1 cellular context compared by ENCODE assay signal in the genomic region with DNA sequence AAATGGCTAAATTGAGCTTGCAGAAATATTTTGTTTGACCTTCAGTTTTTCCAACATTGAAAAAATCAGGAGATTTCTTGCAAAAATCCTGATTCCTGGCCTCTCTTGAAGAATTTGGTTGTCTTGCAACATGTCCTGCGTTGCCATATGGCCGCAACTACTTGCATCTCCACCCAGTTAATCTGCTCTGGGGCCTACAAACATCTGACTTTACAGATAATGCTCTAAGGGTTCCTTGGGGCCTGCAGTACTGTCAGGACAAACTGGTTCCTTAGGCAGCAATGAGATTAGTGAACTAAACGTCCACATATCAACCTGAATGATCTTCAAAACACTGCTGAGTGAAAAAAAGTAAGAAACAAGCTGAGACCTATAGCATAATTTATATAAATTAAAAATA.
TF ChIP-seq lines count a peak whose summit lies in the region.

No MANE protein-coding gene starts in this region.

TF ChIP-seq in K562, 482 proteins besides CTCF, POLR2A, EP300 and RAD21 (continued from another document and continues in another):
- TF ChIP-seq ZNF121 (CRISPR knock-in tag; conservative IDR thresholded peaks at IDR 0.05) (no peak), ZZZ3 (IDR thresholded peaks at IDR 0.05) (no peak), ZC3H11A (IDR thresholded peaks at IDR 0.05; ENCODE audit: low read depth, low read length) (no peak), NFIX (CRISPR knock-in tag; IDR thresholded peaks at IDR 0.05; ENCODE audit: low read depth) (no peak), POU5F1 (IDR thresholded peaks at IDR 0.05; ENCODE audit: borderline replicate concordance, low read depth, low read length, partially characterized antibody) (no peak), ZNF668 (CRISPR knock-in tag; IDR thresholded peaks at IDR 0.05) (no peak), KAT2B (IDR thresholded peaks at IDR 0.05; ENCODE audit: low read depth, low read length) (no peak), ZNF146 (CRISPR knock-in tag; IDR thresholded peaks at IDR 0.05; ENCODE audit: unreplicated experiment) (no peak), ZBTB17 (CRISPR knock-in tag; IDR thresholded peaks at IDR 0.05) (no peak), SREBF2 (CRISPR knock-in tag; IDR thresholded peaks at IDR 0.05) (no peak), WHSC1 (IDR thresholded peaks at IDR 0.05; ENCODE audit: low read length) (no peak), ZNF184 (CRISPR knock-in tag; IDR thresholded peaks at IDR 0.05) (no peak), CTBP1 (IDR thresholded peaks at IDR 0.05; ENCODE audit: borderline replicate concordance) (peak; percentile 45; the same call in 1 of the 2 replicates), SMARCA4 (IDR thresholded peaks at IDR 0.05) (peak; percentile 95), EWSR1 (IDR thresholded peaks at IDR 0.05; ENCODE audit: borderline replicate concordance, low read depth, partially characterized antibody) (no peak), ZNF584 (CRISPR knock-in tag; IDR thresholded peaks at IDR 0.05; ENCODE audit: low read depth) (peak; percentile 63; the same call in 1 of the 2 replicates), HDAC1 (IDR thresholded peaks at IDR 0.05) (peak in 1 of 2 experiments; percentile 67; a peak in 3 of 4 replicates), CREBBP (IDR thresholded peaks at IDR 0.05; ENCODE audit: low read depth, low read length) (no peak), MCM7 (IDR thresholded peaks at IDR 0.05) (no peak), YY1 (IDR thresholded peaks at IDR 0.05; ENCODE audit: borderline replicate concordance in 1 of 3, control insufficient read depth in 1 of 3, extremely low read depth in 1 of 3, insufficient read depth in 3 of 3, insufficient read length in 1 of 3, insufficient replicate concordance in 2 of 3, low read depth in 1 of 3, low read length in 2 of 3) (no peak), TRIM24 (IDR thresholded peaks at IDR 0.05) (peak; percentile 88 to 92), POLR3G (IDR thresholded peaks at IDR 0.05; ENCODE audit: extremely low read depth, insufficient read length, insufficient replicate concordance) (no peak), POLR2AphosphoS5 (IDR thresholded peaks at IDR 0.05; ENCODE audit: control insufficient read depth, insufficient read depth, low read depth, low read length) (peak; percentile 95), TCF7L2 (IDR thresholded peaks at IDR 0.05; ENCODE audit: low read depth, low read length) (no peak), ATF7 (IDR thresholded peaks at IDR 0.05) (no peak; the same call in 1 of the 2 replicates), ZNF232 (CRISPR knock-in tag; IDR thresholded peaks at IDR 0.05) (no peak), BDP1 (IDR thresholded peaks at IDR 0.05; ENCODE audit: insufficient read depth, insufficient read length) (no peak), MED1 (CRISPR knock-in tag; IDR thresholded peaks at IDR 0.05; ENCODE audit: borderline replicate concordance) (no peak), STAT5B (CRISPR knock-in tag; IDR thresholded peaks at IDR 0.05) (no peak), ZNF217 (CRISPR knock-in tag; IDR thresholded peaks at IDR 0.05) (no peak)
- TF ChIP-seq, protein P1, sequence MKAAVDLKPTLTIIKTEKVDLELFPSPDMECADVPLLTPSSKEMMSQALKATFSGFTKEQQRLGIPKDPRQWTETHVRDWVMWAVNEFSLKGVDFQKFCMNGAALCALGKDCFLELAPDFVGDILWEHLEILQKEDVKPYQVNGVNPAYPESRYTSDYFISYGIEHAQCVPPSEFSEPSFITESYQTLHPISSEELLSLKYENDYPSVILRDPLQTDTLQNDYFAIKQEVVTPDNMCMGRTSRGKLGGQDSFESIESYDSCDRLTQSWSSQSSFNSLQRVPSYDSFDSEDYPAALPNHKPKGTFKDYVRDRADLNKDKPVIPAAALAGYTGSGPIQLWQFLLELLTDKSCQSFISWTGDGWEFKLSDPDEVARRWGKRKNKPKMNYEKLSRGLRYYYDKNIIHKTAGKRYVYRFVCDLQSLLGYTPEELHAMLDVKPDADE (conservative IDR thresholded peaks at IDR 0.05; ENCODE audit: control insufficient read depth, low read depth, low read length): no peak
- TF ChIP-seq, protein P2, sequence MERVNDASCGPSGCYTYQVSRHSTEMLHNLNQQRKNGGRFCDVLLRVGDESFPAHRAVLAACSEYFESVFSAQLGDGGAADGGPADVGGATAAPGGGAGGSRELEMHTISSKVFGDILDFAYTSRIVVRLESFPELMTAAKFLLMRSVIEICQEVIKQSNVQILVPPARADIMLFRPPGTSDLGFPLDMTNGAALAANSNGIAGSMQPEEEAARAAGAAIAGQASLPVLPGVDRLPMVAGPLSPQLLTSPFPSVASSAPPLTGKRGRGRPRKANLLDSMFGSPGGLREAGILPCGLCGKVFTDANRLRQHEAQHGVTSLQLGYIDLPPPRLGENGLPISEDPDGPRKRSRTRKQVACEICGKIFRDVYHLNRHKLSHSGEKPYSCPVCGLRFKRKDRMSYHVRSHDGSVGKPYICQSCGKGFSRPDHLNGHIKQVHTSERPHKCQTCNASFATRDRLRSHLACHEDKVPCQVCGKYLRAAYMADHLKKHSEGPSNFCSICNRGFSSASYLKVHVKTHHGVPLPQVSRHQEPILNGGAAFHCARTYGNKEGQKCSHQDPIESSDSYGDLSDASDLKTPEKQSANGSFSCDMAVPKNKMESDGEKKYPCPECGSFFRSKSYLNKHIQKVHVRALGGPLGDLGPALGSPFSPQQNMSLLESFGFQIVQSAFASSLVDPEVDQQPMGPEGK (CRISPR knock-in tag; IDR thresholded peaks at IDR 0.05; ENCODE audit: borderline replicate concordance): no peak
- TF ChIP-seq, protein P3, sequence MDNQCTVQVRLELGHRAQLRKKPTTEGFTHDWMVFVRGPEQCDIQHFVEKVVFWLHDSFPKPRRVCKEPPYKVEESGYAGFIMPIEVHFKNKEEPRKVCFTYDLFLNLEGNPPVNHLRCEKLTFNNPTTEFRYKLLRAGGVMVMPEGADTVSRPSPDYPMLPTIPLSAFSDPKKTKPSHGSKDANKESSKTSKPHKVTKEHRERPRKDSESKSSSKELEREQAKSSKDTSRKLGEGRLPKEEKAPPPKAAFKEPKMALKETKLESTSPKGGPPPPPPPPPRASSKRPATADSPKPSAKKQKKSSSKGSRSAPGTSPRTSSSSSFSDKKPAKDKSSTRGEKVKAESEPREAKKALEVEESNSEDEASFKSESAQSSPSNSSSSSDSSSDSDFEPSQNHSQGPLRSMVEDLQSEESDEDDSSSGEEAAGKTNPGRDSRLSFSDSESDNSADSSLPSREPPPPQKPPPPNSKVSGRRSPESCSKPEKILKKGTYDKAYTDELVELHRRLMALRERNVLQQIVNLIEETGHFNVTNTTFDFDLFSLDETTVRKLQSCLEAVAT (IDR thresholded peaks at IDR 0.05): peak in 1 of 2 experiments; percentile 52; a peak in 1 of 4 replicates
- TF ChIP-seq, protein P4, sequence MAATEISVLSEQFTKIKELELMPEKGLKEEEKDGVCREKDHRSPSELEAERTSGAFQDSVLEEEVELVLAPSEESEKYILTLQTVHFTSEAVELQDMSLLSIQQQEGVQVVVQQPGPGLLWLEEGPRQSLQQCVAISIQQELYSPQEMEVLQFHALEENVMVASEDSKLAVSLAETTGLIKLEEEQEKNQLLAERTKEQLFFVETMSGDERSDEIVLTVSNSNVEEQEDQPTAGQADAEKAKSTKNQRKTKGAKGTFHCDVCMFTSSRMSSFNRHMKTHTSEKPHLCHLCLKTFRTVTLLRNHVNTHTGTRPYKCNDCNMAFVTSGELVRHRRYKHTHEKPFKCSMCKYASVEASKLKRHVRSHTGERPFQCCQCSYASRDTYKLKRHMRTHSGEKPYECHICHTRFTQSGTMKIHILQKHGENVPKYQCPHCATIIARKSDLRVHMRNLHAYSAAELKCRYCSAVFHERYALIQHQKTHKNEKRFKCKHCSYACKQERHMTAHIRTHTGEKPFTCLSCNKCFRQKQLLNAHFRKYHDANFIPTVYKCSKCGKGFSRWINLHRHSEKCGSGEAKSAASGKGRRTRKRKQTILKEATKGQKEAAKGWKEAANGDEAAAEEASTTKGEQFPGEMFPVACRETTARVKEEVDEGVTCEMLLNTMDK (IDR thresholded peaks at IDR 0.05; ENCODE audit: borderline replicate concordance, insufficient read depth, low read depth, low read length, poor library complexity, severe bottlenecking): no peak
- TF ChIP-seq, protein P5, sequence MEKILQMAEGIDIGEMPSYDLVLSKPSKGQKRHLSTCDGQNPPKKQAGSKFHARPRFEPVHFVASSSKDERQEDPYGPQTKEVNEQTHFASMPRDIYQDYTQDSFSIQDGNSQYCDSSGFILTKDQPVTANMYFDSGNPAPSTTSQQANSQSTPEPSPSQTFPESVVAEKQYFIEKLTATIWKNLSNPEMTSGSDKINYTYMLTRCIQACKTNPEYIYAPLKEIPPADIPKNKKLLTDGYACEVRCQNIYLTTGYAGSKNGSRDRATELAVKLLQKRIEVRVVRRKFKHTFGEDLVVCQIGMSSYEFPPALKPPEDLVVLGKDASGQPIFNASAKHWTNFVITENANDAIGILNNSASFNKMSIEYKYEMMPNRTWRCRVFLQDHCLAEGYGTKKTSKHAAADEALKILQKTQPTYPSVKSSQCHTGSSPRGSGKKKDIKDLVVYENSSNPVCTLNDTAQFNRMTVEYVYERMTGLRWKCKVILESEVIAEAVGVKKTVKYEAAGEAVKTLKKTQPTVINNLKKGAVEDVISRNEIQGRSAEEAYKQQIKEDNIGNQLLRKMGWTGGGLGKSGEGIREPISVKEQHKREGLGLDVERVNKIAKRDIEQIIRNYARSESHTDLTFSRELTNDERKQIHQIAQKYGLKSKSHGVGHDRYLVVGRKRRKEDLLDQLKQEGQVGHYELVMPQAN (IDR thresholded peaks at IDR 0.05; ENCODE audit: borderline replicate concordance): no peak
- TF ChIP-seq, protein P6, sequence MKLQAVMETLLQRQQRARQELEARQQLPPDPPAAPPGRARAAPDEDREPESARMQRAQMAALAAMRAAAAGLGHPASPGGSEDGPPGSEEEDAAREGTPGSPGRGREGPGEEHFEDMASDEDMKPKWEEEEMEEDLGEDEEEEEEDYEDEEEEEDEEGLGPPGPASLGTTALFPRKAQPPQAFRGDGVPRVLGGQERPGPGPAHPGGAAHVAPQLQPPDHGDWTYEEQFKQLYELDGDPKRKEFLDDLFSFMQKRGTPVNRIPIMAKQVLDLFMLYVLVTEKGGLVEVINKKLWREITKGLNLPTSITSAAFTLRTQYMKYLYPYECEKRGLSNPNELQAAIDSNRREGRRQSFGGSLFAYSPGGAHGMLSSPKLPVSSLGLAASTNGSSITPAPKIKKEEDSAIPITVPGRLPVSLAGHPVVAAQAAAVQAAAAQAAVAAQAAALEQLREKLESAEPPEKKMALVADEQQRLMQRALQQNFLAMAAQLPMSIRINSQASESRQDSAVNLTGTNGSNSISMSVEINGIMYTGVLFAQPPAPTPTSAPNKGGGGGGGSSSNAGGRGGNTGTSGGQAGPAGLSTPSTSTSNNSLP (IDR thresholded peaks at IDR 0.05; ENCODE audit: borderline replicate concordance, low read depth, low read length): peak; percentile 74; the same call in 1 of the 2 replicates
- TF ChIP-seq, protein P7, sequence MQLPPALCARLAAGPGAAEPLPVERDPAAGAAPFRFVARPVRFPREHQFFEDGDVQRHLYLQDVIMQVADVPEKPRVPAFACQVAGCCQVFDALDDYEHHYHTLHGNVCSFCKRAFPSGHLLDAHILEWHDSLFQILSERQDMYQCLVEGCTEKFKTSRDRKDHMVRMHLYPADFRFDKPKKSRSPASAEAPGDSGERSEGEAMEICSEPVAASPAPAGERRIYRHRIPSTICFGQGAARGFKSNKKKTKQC (CRISPR knock-in tag; IDR thresholded peaks at IDR 0.05): no peak
- TF ChIP-seq, protein P8, sequence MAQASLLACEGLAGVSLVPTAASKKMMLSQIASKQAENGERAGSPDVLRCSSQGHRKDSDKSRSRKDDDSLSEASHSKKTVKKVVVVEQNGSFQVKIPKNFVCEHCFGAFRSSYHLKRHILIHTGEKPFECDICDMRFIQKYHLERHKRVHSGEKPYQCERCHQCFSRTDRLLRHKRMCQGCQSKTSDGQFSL (CRISPR knock-in tag; IDR thresholded peaks at IDR 0.05): no peak
- TF ChIP-seq, protein P8 (tag; IDR thresholded peaks at IDR 0.05): no peak
- TF ChIP-seq, protein P9, sequence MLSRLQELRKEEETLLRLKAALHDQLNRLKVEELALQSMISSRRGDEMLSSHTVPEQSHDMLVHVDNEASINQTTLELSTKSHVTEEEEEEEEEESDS (CRISPR knock-in tag; IDR thresholded peaks at IDR 0.05): no peak
- TF ChIP-seq, protein P10, sequence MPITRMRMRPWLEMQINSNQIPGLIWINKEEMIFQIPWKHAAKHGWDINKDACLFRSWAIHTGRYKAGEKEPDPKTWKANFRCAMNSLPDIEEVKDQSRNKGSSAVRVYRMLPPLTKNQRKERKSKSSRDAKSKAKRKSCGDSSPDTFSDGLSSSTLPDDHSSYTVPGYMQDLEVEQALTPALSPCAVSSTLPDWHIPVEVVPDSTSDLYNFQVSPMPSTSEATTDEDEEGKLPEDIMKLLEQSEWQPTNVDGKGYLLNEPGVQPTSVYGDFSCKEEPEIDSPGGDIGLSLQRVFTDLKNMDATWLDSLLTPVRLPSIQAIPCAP (CRISPR knock-in tag; IDR thresholded peaks at IDR 0.05; ENCODE audit: borderline replicate concordance): no peak
- TF ChIP-seq, protein P11, sequence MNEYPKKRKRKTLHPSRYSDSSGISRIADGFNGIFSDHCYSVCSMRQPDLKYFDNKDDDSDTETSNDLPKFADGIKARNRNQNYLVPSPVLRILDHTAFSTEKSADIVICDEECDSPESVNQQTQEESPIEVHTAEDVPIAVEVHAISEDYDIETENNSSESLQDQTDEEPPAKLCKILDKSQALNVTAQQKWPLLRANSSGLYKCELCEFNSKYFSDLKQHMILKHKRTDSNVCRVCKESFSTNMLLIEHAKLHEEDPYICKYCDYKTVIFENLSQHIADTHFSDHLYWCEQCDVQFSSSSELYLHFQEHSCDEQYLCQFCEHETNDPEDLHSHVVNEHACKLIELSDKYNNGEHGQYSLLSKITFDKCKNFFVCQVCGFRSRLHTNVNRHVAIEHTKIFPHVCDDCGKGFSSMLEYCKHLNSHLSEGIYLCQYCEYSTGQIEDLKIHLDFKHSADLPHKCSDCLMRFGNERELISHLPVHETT (CRISPR knock-in tag; conservative IDR thresholded peaks at IDR 0.05 in 1 of 2, IDR thresholded peaks at IDR 0.05 in 1 of 2): 0 out of 4 replicates have a peak, but pooled peaks of 1 of the 2 experiments have one; percentile 47
- TF ChIP-seq, protein P12, sequence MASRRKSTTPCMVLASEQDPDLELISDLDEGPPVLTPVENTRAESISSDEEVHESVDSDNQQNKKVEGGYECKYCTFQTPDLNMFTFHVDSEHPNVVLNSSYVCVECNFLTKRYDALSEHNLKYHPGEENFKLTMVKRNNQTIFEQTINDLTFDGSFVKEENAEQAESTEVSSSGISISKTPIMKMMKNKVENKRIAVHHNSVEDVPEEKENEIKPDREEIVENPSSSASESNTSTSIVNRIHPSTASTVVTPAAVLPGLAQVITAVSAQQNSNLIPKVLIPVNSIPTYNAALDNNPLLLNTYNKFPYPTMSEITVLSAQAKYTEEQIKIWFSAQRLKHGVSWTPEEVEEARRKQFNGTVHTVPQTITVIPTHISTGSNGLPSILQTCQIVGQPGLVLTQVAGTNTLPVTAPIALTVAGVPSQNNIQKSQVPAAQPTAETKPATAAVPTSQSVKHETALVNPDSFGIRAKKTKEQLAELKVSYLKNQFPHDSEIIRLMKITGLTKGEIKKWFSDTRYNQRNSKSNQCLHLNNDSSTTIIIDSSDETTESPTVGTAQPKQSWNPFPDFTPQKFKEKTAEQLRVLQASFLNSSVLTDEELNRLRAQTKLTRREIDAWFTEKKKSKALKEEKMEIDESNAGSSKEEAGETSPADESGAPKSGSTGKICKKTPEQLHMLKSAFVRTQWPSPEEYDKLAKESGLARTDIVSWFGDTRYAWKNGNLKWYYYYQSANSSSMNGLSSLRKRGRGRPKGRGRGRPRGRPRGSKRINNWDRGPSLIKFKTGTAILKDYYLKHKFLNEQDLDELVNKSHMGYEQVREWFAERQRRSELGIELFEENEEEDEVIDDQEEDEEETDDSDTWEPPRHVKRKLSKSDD (conservative IDR thresholded peaks at IDR 0.05; ENCODE audit: low read length): no peak
